8 cellular contexts compared by ENCODE assay signal in the genomic region with DNA sequence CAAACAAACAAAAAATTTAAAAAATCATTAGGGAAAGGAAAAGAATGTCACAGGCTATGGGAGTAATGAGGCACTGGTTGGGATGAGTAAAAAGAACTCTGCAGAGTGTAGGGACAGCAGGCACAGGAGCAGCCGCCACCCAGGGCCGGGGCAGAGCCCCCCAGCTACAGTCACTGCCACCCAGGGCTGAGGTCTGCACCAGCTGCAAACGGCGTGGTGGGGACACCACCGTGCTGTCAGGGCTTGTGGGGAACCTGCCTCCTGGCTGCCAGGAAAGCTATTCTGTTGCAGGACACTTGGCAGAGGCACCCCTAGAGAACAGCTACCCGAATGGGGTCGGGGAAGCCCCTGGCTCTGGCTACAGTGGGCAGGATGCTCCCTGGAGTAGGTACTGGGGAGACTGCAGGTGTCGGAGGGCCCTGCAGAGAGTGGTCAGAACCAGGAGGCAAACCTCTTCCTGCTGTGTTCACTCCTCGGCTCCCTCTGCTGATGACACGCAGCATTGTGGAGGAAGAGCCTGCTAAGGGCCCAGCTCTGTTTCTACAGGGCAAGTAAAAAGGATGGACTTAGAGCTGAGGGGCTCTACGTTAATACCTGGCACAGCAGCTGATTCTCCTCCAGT. TPM values are rescaled to one million over a fixed set of nuclear protein-coding genes. Genes with fewer than 3 reads are reported as not detected.
DNase-seq lines count a peak whose midpoint lies in the region; ATAC-seq, FAIRE-seq and TF ChIP-seq lines count a peak whose summit lies in the region.

No MANE protein-coding gene starts in this region.

- POLR2A ChIA-PET in A673 (lab: Charles Lee; ENCODE audit: low non-redundant PET) (no interaction called here), GM12878 (lab: Charles Lee) (no interaction called here), HepG2 (lab: Yijun Ruan, JAX) (interaction anchor here (0.9 kb wide), 1 partner anchor 32 kb away, joined by 3 read pairs; the partner anchor contains the start of gene CAPN15)

- WGBS in GM12878 (ENCODE audit: insufficient coverage, insufficient replicate concordance, low lambda C conversion rate, missing lambda C conversion rate): 20% methylated on average over 11 of the region's 11 CpGs
- WGBS in HepG2 (ENCODE audit: low lambda C conversion rate): 62% methylated on average over 3 of the region's 11 CpGs
- WGBS in ovary, 3 donors: 86 to 90% (median 88%) methylated on average over 11 of the region's 11 CpGs

- H3K36me3 ChIP-seq in A673 (ENCODE audit: insufficient read depth, low read length, poor library complexity, severe bottlenecking) (peaks cover under 1% of the 10 kb centered on the region), GM12878 (ENCODE audit: control insufficient read depth in 2 of 2, insufficient read depth in 2 of 2, low read length in 1 of 2) (no peaks in the 10 kb centered on the region; a peak in 3 of 4 replicates), HepG2 (replicated peaks in 1 of 2; ENCODE audit: control insufficient read depth in 1 of 2, insufficient read depth in 2 of 2, low read length in 2 of 2) (peaks cover 26 to 60% of the 10 kb centered on the region in 2 experiments), ovary (no peaks in the 10 kb centered on the region)

- FAIRE-seq in GM12878 (lab: Jason Lieb, UNC) (no peak), HepG2 (lab: Jason Lieb, UNC) (peak; percentile 8)

- peak; percentile 79 for ATAC-seq in GM12878
- peak; percentile 94 for ATAC-seq in HepG2
- ATAC-seq in HG02884 (IDR thresholded peaks at IDR 0.05; ENCODE audit: unreplicated experiment): no peak

- in situ Hi-C loops in GM12878 (cut with MboI) (no loop called here), HepG2 (cut with HindIII; ENCODE audit: extremely low pct_ligation_motif_present, low pct_unique_long_range_greater_than_20kb) (loop anchor here (5.0 kb wide), 1 partner anchor 98 kb away; the partner anchor contains the start of gene NME4)

- CTCF ChIA-PET in A673 (lab: Charles Lee): interaction anchor here (0.6 to 1.3 kb wide), 2 partner anchors 71 to 103 kb away, joined by 3 to 6 read pairs; no protein-coding TSS in a partner anchor
- CTCF ChIA-PET in GM12878 (lab: Yijun Ruan, JAX): no interaction called here
- CTCF ChIA-PET in HepG2 (lab: Yijun Ruan, JAX; ENCODE audit: low intra/inter-chr PET ratio, low total read pairs): interaction anchor here (1.5 kb wide), 1 partner anchor 104 kb away, joined by 11 read pairs; no protein-coding TSS in a partner anchor

- no peak for TF ChIP-seq POLR2A in GM12878 (IDR thresholded peaks at IDR 0.05; ENCODE audit: low read depth, low read length)
- TF ChIP-seq POLR2A in HepG2 (IDR thresholded peaks at IDR 0.05; ENCODE audit: insufficient read depth in 1 of 2, low read depth in 2 of 2, low read length in 2 of 2): no peak
- TF ChIP-seq POLR2A in ovary (IDR thresholded peaks at IDR 0.05): no peak

- H3K4me2 ChIP-seq in GM12878 (ENCODE audit: control insufficient read depth, insufficient read depth): no peak overlapping the region
- no peak overlapping the region for H3K4me2 ChIP-seq in HepG2 (ENCODE audit: low read depth, low read length)

- intact Hi-C loops in A673 (cut with micrococcal nuclease; ENCODE audit: unreplicated experiment) (no loop called here), GM12878 (cut with micrococcal nuclease; ENCODE audit: unreplicated experiment) (loop anchor here (10.0 kb wide), 1 partner anchor 100 kb away; the partner anchor contains the start of gene NME4), HepG2 (cut with micrococcal nuclease; ENCODE audit: unreplicated experiment) (loop anchor here (5.0 kb wide), 1 partner anchor 103 kb away; no protein-coding TSS in a partner anchor), ovary (cut with DNase I) (no loop called here)

- H3K9ac ChIP-seq in GM12878 (ENCODE audit: control insufficient read depth, insufficient read depth, low read length): no peak overlapping the region
- H3K9ac ChIP-seq in HepG2 (ENCODE audit: insufficient read depth, low read depth, low read length): no peak overlapping the region

- H3K79me2 ChIP-seq in GM12878 (ENCODE audit: control insufficient read depth, insufficient read depth, low read length) (no peaks in the 10 kb centered on the region), HepG2 (ENCODE audit: insufficient read depth, low read length) (no peaks in the 10 kb centered on the region)

- no peak overlapping the region for H3K27ac ChIP-seq in A673 (ENCODE audit: low read depth, low read length, poor library complexity, severe bottlenecking)
- no peak overlapping the region for H3K27ac ChIP-seq in GM12878 (ENCODE audit: control insufficient read depth, insufficient read depth)
- no peak overlapping the region for H3K27ac ChIP-seq in HepG2 (ENCODE audit: extremely low read length, insufficient read depth, low read length)
- no peak overlapping the region for H3K27ac ChIP-seq in ovary

- TF ChIP-seq CTCF in A673 (conservative IDR thresholded peaks at IDR 0.05; ENCODE audit: low read depth, low read length) (peak; percentile 50), GM12878 (IDR thresholded peaks at IDR 0.05 in 2 of 3, conservative IDR thresholded peaks at IDR 0.05 in 1 of 3; ENCODE audit: control insufficient read depth in 2 of 3, extremely low read depth in 1 of 3, insufficient read depth in 1 of 3, low read depth in 3 of 3, low read length in 3 of 3) (peak; percentile 37 to 42 (median 41); a peak in 4 of 6 replicates), HepG2 (CRISPR knock-in tag; IDR thresholded peaks at IDR 0.05) (peak; percentile 71), ovary (IDR thresholded peaks at IDR 0.05) (no peak)

- H3K27me3 ChIP-seq in A673 (replicated peaks; ENCODE audit: insufficient read depth, low read depth, low read length, poor library complexity) (no peaks in the 10 kb centered on the region), GM12878 (replicated peaks in 1 of 2; ENCODE audit: control insufficient read depth in 2 of 2, insufficient read depth in 2 of 2, low read length in 1 of 2) (no peaks in the 10 kb centered on the region), HepG2 (ENCODE audit: control insufficient read depth in 1 of 2, insufficient read depth in 2 of 2, low read length in 2 of 2) (no peaks in the 10 kb centered on the region), ovary (no peaks in the 10 kb centered on the region)

- no peak overlapping the region for H3K4me3 ChIP-seq in A673 (ENCODE audit: low read depth, low read length, poor library complexity, severe bottlenecking)
- H3K4me3 ChIP-seq in GM12878: no peak overlapping the region
- no peak overlapping the region for H3K4me3 ChIP-seq in HepG2 (replicated peaks in 1 of 3; ENCODE audit: insufficient read depth in 1 of 3, low read depth in 2 of 3, low read length in 3 of 3)
- no peak overlapping the region for H3K4me3 ChIP-seq in ovary

- no peaks in the 10 kb centered on the region for H3K4me1 ChIP-seq in A673 (ENCODE audit: insufficient read depth, low read length, poor library complexity, severe bottlenecking)
- H3K4me1 ChIP-seq in GM12878 (ENCODE audit: control insufficient read depth, insufficient read depth, low read length): no peaks in the 10 kb centered on the region
- peaks cover 15% of the 10 kb centered on the region for H3K4me1 ChIP-seq in HepG2 (ENCODE audit: insufficient read depth, low read length)
- no peaks in the 10 kb centered on the region for H3K4me1 ChIP-seq in ovary (ENCODE audit: insufficient read depth)

- no TSS peak for BruUV-seq in A673 (replicated peaks; lab: Mats Ljungman, UMichigan)
- no TSS peak for BruUV-seq in GM12878 (replicated peaks; lab: Mats Ljungman, UMichigan)
- BruUV-seq in HepG2 (replicated peaks; lab: Mats Ljungman, UMichigan): no TSS peak

- H2AFZ ChIP-seq in GM12878 (ENCODE audit: control insufficient read depth, low read depth, low read length) (no peak overlapping the region), HepG2 (ENCODE audit: low read length) (no peak overlapping the region)

- SMC1A ChIA-PET in GM12878 (lab: Charles Lee; ENCODE audit: uncharacterized antibody, unreplicated experiment): no interaction called here

- H4K20me1 ChIP-seq in GM12878 (ENCODE audit: control insufficient read depth, insufficient read depth): no peaks in the 10 kb centered on the region
- H4K20me1 ChIP-seq in HepG2 (ENCODE audit: insufficient read depth, low read length): no peaks in the 10 kb centered on the region

- no peaks in the 10 kb centered on the region for H3K9me3 ChIP-seq in A673 (ENCODE audit: low read depth, low read length, poor library complexity, severe bottlenecking)
- H3K9me3 ChIP-seq in GM12878 (replicated peaks; ENCODE audit: control insufficient read depth, insufficient read depth, low read length): no peaks in the 10 kb centered on the region
- no peaks in the 10 kb centered on the region for H3K9me3 ChIP-seq in HepG2 (ENCODE audit: low read length)
- H3K9me3 ChIP-seq in ovary: no peaks in the 10 kb centered on the region

- TF ChIP-seq RAD21 in GM12878 (IDR thresholded peaks at IDR 0.05; ENCODE audit: insufficient read depth, low read depth, low read length): peak; percentile 23; the same call in 1 of the 2 replicates
- peak; percentile 67 for TF ChIP-seq RAD21 in HepG2 (CRISPR knock-in tag; IDR thresholded peaks at IDR 0.05)

- DNase-seq in A673 (ENCODE audit: low spot score) (peak; percentile 50), DMS114 treated with DMSO at 0.1 percent for 48 hours (lab: John Stamatoyannopoulos, UW; ENCODE audit: unreplicated experiment) (peak; percentile 7), NAMALWA (ENCODE audit: low spot score) (peak; percentile 72), GM12878 (ENCODE audit: low read depth, low spot score) (no peak), HepG2 (ENCODE audit: low spot score) (peak; percentile 59), ovary (no peak)
- DNase-seq in activated CD8-positive, alpha-beta memory T cell treated with anti-CD3 and anti-CD28 coated beads for 24 hours: no peak

- RAD21 ChIA-PET in GM12878 (lab: Charles Lee; ENCODE audit: unreplicated experiment): no interaction called here

- TF ChIP-seq EP300 in GM12878 (IDR thresholded peaks at IDR 0.05; ENCODE audit: borderline replicate concordance in 1 of 2, control insufficient read depth in 1 of 2, low read depth in 2 of 2, low read length in 2 of 2) (no peak), HepG2 (IDR thresholded peaks at IDR 0.05; ENCODE audit: low read depth in 2 of 2, low read length in 2 of 2) (no peak), HepG2 (CRISPR knock-in tag; IDR thresholded peaks at IDR 0.05; ENCODE audit: borderline replicate concordance) (no peak), ovary (IDR thresholded peaks at IDR 0.05) (no peak)

RNA-seq across cellular contexts. Expression of gene CAPN15, which starts 32.3 kb away (rescaled TPM):
- 77.7 and 91.2 TPM in 2 replicates for total RNA-seq in A673 (2021)
- 70.5 and 96.8 TPM in 2 replicates for total RNA-seq in GM12878 (2013; cell fraction: nucleolus; rRNA removed)
- total RNA-seq in GM12878 (2014; rRNA removed): 30.3 and 35.8 TPM in 2 replicates
- total RNA-seq in GM12878 (2014; rRNA removed; fragmentation: Illumina TruSeq; extraction: Trizol): 6.9 and 8.0 TPM in 2 replicates
- 66.7 and 78.5 TPM in 2 replicates for total RNA-seq in GM12878 (2021)
- polyA plus RNA-seq in GM12878 (2011; ENCODE audit: low read depth): 4.9 TPM
- polyA plus RNA-seq in GM12878 (2011; rRNA removed): 4.4 and 12.8 TPM in 2 replicates
- polyA plus RNA-seq in GM12878 (2011; cell fraction: cytosol; rRNA removed): 15.5 and 29.7 TPM in 2 replicates
- 103 and 157 TPM in 2 replicates for polyA plus RNA-seq in GM12878 (2011; cell fraction: nucleus; rRNA removed)
- polyA plus RNA-seq in GM12878 (2012): 25.2 and 27.2 TPM in 2 replicates
- 0.62 and 3.8 TPM in 2 replicates for polyA plus RNA-seq in GM12878 (2014; fragmentation: Illumina TruSeq; extraction: Trizol)
- polyA plus RNA-seq in GM12878 (2014; fragmentation: Nextera tagmentation; extraction: Ambion mirVana): 1 to 10 TPM in 1 of 2 experiments, under 1 TPM in 1; 0.40 to 1.1 TPM
- 40.2 and 48.8 TPM in 2 replicates for polyA plus RNA-seq in GM12878 (2014; rRNA removed)
- polyA plus RNA-seq in GM12878 (2016; fragmentation: Nextera tagmentation; extraction: Ambion mirVana): 1 to 10 TPM; 7.7 to 8.6 TPM
- polyA minus RNA-seq in GM12878 (2011; rRNA and poly(A)+ RNA removed): 10.8 and 27.2 TPM in 2 replicates
- polyA minus RNA-seq in GM12878 (2011; cell fraction: cytosol; rRNA and poly(A)+ RNA removed): 25.5 and 28.9 TPM in 2 replicates
- 14.6 and 33.4 TPM in 2 replicates for polyA minus RNA-seq in GM12878 (2011; cell fraction: nucleus; rRNA and poly(A)+ RNA removed)
- total RNA-seq in HepG2 (2016; rRNA removed; fragmentation: Illumina TruSeq; extraction: Trizol): 15.0 and 24.5 TPM in 2 replicates
- 4.2 and 4.4 TPM in 2 replicates for total RNA-seq in HepG2 (2016; cell fraction: cytosol; rRNA removed; fragmentation: Illumina TruSeq; extraction: Trizol; ENCODE audit: low read depth)
- total RNA-seq in HepG2 (2016; cell fraction: insoluble cytoplasmic fraction; rRNA removed; fragmentation: Illumina TruSeq; extraction: Trizol): 12.6 and 24.1 TPM in 2 replicates
- total RNA-seq in HepG2 (2016; cell fraction: membrane; rRNA removed; fragmentation: Illumina TruSeq; extraction: Trizol): 16.3 and 16.4 TPM in 2 replicates
- total RNA-seq in HepG2 (2016; cell fraction: nucleus; rRNA removed; fragmentation: Illumina TruSeq; extraction: Trizol): 14.9 and 20.4 TPM in 2 replicates
- polyA plus RNA-seq in HepG2 (2011; rRNA removed): 14.9 and 22.2 TPM in 2 replicates
- polyA plus RNA-seq in HepG2 (2011; cell fraction: cytosol; rRNA removed): 11.3 and 22.6 TPM in 2 replicates
- 103 and 145 TPM in 2 replicates for polyA plus RNA-seq in HepG2 (2011; cell fraction: nucleus; rRNA removed)
- polyA plus RNA-seq in HepG2 (2012): 17.6 and 19.5 TPM in 2 replicates
- polyA plus RNA-seq in HepG2 (2016; cell fraction: cytosol; fragmentation: Illumina TruSeq; extraction: Trizol; ENCODE audit: low read depth): 5.8 and 6.0 TPM in 2 replicates
- polyA plus RNA-seq in HepG2 (2016; cell fraction: insoluble cytoplasmic fraction; fragmentation: Illumina TruSeq; extraction: Trizol; ENCODE audit: low read depth): 20.7 and 26.7 TPM in 2 replicates
- 16.3 and 19.3 TPM in 2 replicates for polyA plus RNA-seq in HepG2 (2016; cell fraction: membrane; fragmentation: Illumina TruSeq; extraction: Trizol; ENCODE audit: low read depth)
- polyA plus RNA-seq in HepG2 (2016; cell fraction: nucleus; fragmentation: Illumina TruSeq; extraction: Trizol; ENCODE audit: insufficient read depth, low read depth): 67.7 and 68.0 TPM in 2 replicates
- 22.1 and 60.1 TPM in 2 replicates for polyA minus RNA-seq in HepG2 (2011; rRNA and poly(A)+ RNA removed; ENCODE audit: low replicate concordance)
- polyA minus RNA-seq in HepG2 (2011; cell fraction: cytosol; rRNA and poly(A)+ RNA removed): 39.5 and 41.1 TPM in 2 replicates
- polyA minus RNA-seq in HepG2 (2011; cell fraction: nucleus; rRNA and poly(A)+ RNA removed): 16.0 and 18.4 TPM in 2 replicates
- total RNA-seq in ovary: 10 to 100 TPM; 16.9 to 38.9 (median 30.5) TPM
- polyA plus RNA-seq in ovary: 10 to 100 TPM in 1 of 2 donors, 1 to 10 TPM in 1; 1.6 to 19.4 TPM

Comparison
In these comparisons a context has a peak if more than half of its experiments do, and no peak if none do; other contexts are left out.
1. DNase-seq: peak in A673 (single experiment), DMS114 treated with DMSO at 0.1 percent for 48 hours (single experiment), NAMALWA (single experiment) and HepG2 (single experiment); none in GM12878 (single experiment), activated CD8-positive, alpha-beta memory T cell treated with anti-CD3 and anti-CD28 coated beads for 24 hours (single experiment) and ovary (0 of 5).
2. CTCF ChIP-seq: peak in A673 (single experiment), GM12878 (3 of 3) and HepG2 (single experiment); none in ovary (0 of 3).
3. intact Hi-C loops: an anchor here in GM12878 (10.0 kb wide) and HepG2 (5.0 kb wide); none called in A673 and ovary.